In genomic region chr6:126419901-126420300, GRCh38 we compare ENCODE assay signal across 10 cellular contexts.
"Had no signal": no experiment of that assay in that cellular context is flagged by ENCODE, and none has a peak within 500 bp of the region (broad histone marks: within the 10 kb centered on the region; RNA-seq: fewer than 3 reads in every experiment).

No MANE protein-coding gene starts in this region.

- DNase-seq: GM23248, GOT3, H7, HCEC 1CT, HFFc6 had no signal

- H3K9ac ChIP-seq: GM23248 had no signal

- H2AFZ ChIP-seq: GM23248, GM23338 had no signal

- H3K9me3 Mint-ChIP-seq: HFFc6 had no signal

- H3K4me3 Mint-ChIP-seq: GM23338, HFFc6 had no signal

- H3K27ac ChIP-seq: GM23248 had no signal

- H3K9me3 ChIP-seq: HAP-1 had no signal

- H3K4me2 ChIP-seq: GM23338 had no signal

- H3K36me3 ChIP-seq: HAP-1 had no signal

- ATAC-seq: GM23338, HCT116 had no signal

- FAIRE-seq: H1, H54 had no signal

- H3K4me3 ChIP-seq: GM23248, GM23338, HAP-1 had no signal

- H3K4me1 ChIP-seq: HAP-1 had no signal

- H3K27ac Mint-ChIP-seq: GM23338, HFFc6 had no signal
